ENCODE assay signal across 17 cellular contexts in genomic region chr4:121164291-121164690, GRCh38. TPM values are rescaled to one million over a fixed set of nuclear protein-coding genes. Genes with fewer than 3 reads are reported as not detected.
DNase-seq lines count a peak whose midpoint lies in the region; ATAC-seq, FAIRE-seq and TF ChIP-seq lines count a peak whose summit lies in the region.
"Had no signal": no experiment of that assay in that cellular context is flagged by ENCODE, and none has a peak within 500 bp of the region (broad histone marks: within the 10 kb centered on the region; RNA-seq: fewer than 3 reads in every experiment).

TSS of gene TNIP3 (minus strand) at chr4:121164321. CDS start at chr4:121164125, 196 bp downstream.

- H3K4me2 ChIP-seq in BLaER1 treated with 17β-estradiol and CSF1 and Interleukin-3, amounts not matched to agents 10 nM and 100 nM, result peak within 1 kb of the TSS in 10 of 11 experiments; percentile 6 to 81 (median 59); a peak in 11 of 22 replicates

- H4K20me1 ChIP-seq in BLaER1 treated with 17β-estradiol and CSF1 and Interleukin-3, amounts not matched to agents 10 nM and 100 nM, result no peaks in the 10 kb centered on the region

- FAIRE-seq in frontal cortex (lab: Jason Lieb, UNC), result no peak
- FAIRE-seq: G401.6 had no signal

- H3K9ac ChIP-seq in BLaER1 treated with 17β-estradiol and CSF1 and Interleukin-3, amounts not matched to agents 10 nM and 100 nM, result no peak within 1 kb of the TSS

- TF ChIP-seq POLR2A in GM18505 (IDR thresholded peaks at IDR 0.05; ENCODE audit: borderline replicate concordance, extremely low read depth, insufficient read depth, insufficient read length), result no peak

- ATAC-seq in GM18505 (IDR thresholded peaks at IDR 0.05; ENCODE audit: unreplicated experiment), result no peak
- no peak for ATAC-seq in HG03039 (IDR thresholded peaks at IDR 0.05; ENCODE audit: unreplicated experiment)

- 0 out of 20 replicates have a peak within 1 kb of the TSS, but pooled peaks of 1 of the 10 experiments have one; percentile 6 for H3K4me3 ChIP-seq in BLaER1 treated with 17β-estradiol and CSF1 and Interleukin-3, amounts not matched to agents 10 nM and 100 nM
- H3K4me3 ChIP-seq: left ventricle myocardium inferior, sigmoid colon, stomach had no signal

- DNase-seq in H4 (ENCODE audit: low spot score) (peak; percentile 28), amniotic epithelial cell (ENCODE audit: low read depth) (peak; percentile 21), glomerular visceral epithelial cell (ENCODE audit: extremely low spot score) (peak; percentile 48), frontal cortex (ENCODE audit: low spot score in 2 of 2) (no peak), NOMO-1 (lab: John Stamatoyannopoulos, UW; ENCODE audit: unreplicated experiment in 2 of 2) (no peak)
- DNase-seq: amniotic stem cell, C1 segment of cervical spinal cord, head of caudate nucleus, left ventricle myocardium inferior, NCI-H146, sigmoid colon, stomach had no signal

- no peak within 1 kb of the TSS for H3K27ac ChIP-seq in BLaER1 treated with 17β-estradiol and CSF1 and Interleukin-3, amounts not matched to agents 10 nM and 100 nM
- H3K27ac ChIP-seq: left ventricle myocardium inferior, sigmoid colon, stomach had no signal

- peaks cover 0 to 4% (median 0%) of the 10 kb centered on the region in 11 experiments; a peak in 1 of 22 replicates for H3K9me3 ChIP-seq in BLaER1 treated with 17β-estradiol and CSF1 and Interleukin-3, amounts not matched to agents 10 nM and 100 nM (replicated peaks in 1 of 11)
- H3K9me3 ChIP-seq: left ventricle myocardium inferior, sigmoid colon, stomach had no signal

- peaks cover 0 to 68% (median 0%) of the 10 kb centered on the region in 11 experiments; a peak in 5 of 22 replicates for H3K27me3 ChIP-seq in BLaER1 treated with 17β-estradiol and CSF1 and Interleukin-3, amounts not matched to agents 10 nM and 100 nM
- H3K27me3 ChIP-seq: sigmoid colon, stomach had no signal

- H3K4me1 ChIP-seq in BLaER1 treated with 17β-estradiol and CSF1 and Interleukin-3, amounts not matched to agents 10 nM and 100 nM, result peaks cover 30 to 69% (median 55%) of the 10 kb centered on the region in 10 experiments
- H3K4me1 ChIP-seq: left ventricle myocardium inferior, sigmoid colon, stomach had no signal

- H3K36me3 ChIP-seq in BLaER1 treated with 17β-estradiol and CSF1 and Interleukin-3, amounts not matched to agents 10 nM and 100 nM, result no peaks in the 10 kb centered on the region
- H3K36me3 ChIP-seq: left ventricle myocardium inferior, sigmoid colon, stomach had no signal

RNA-seq across cellular contexts. Expression of gene TNIP3, which starts in this region (rescaled TPM):
- total RNA-seq in H4 (2014; rRNA removed; shearing (Covaris generic)), result 0.66 and 1.5 TPM in 2 replicates
- total RNA-seq in frontal cortex, result under 0.01 TPM
- total RNA-seq: left ventricle myocardium inferior, neural crest cell had no signal

Comparison
In these comparisons a context has a peak if more than half of its experiments do, and no peak if none do; other contexts are left out.
1. DNase-seq: peak in H4 (single experiment), amniotic epithelial cell (single experiment) and glomerular visceral epithelial cell (single experiment); none in frontal cortex (0 of 2) and NOMO-1 (0 of 2).